Comparison of ENCODE assay signal across 1 cellular context in genomic region chr17:55433629-55434422, GRCh38.
TF ChIP-seq lines count a peak whose summit lies in the region.

No MANE protein-coding gene starts in this region.

TF ChIP-seq in HepG2, 621 proteins besides CTCF, POLR2A, EP300 and RAD21 (continued from another document and continues in another):
- TF ChIP-seq ZNF20 (CRISPR knock-in tag; IDR thresholded peaks at IDR 0.05) = peak; percentile 54; the same call in 1 of the 2 replicates
- TF ChIP-seq, protein P1, sequence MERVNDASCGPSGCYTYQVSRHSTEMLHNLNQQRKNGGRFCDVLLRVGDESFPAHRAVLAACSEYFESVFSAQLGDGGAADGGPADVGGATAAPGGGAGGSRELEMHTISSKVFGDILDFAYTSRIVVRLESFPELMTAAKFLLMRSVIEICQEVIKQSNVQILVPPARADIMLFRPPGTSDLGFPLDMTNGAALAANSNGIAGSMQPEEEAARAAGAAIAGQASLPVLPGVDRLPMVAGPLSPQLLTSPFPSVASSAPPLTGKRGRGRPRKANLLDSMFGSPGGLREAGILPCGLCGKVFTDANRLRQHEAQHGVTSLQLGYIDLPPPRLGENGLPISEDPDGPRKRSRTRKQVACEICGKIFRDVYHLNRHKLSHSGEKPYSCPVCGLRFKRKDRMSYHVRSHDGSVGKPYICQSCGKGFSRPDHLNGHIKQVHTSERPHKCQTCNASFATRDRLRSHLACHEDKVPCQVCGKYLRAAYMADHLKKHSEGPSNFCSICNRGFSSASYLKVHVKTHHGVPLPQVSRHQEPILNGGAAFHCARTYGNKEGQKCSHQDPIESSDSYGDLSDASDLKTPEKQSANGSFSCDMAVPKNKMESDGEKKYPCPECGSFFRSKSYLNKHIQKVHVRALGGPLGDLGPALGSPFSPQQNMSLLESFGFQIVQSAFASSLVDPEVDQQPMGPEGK (CRISPR knock-in tag; IDR thresholded peaks at IDR 0.05) = peak; percentile 62; the same call in 1 of the 2 replicates
- TF ChIP-seq HNF4G (IDR thresholded peaks at IDR 0.05; ENCODE audit: borderline replicate concordance, low read depth, low read length) = peak; percentile 92
- peak; percentile 82; the same call in 1 of the 2 replicates for TF ChIP-seq HNF4G (CRISPR knock-in tag; IDR thresholded peaks at IDR 0.05; ENCODE audit: borderline replicate concordance, low read depth)
- TF ChIP-seq ZNF335 (CRISPR knock-in tag; IDR thresholded peaks at IDR 0.05) = peak; percentile 74; the same call in 1 of the 2 replicates
- TF ChIP-seq ZNF670 (CRISPR knock-in tag; IDR thresholded peaks at IDR 0.05; ENCODE audit: borderline replicate concordance) = no peak
- TF ChIP-seq, protein P2, sequence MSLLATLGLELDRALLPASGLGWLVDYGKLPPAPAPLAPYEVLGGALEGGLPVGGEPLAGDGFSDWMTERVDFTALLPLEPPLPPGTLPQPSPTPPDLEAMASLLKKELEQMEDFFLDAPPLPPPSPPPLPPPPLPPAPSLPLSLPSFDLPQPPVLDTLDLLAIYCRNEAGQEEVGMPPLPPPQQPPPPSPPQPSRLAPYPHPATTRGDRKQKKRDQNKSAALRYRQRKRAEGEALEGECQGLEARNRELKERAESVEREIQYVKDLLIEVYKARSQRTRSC (CRISPR knock-in tag; IDR thresholded peaks at IDR 0.05; ENCODE audit: low read depth) = no peak
- TF ChIP-seq ZNF17 (CRISPR knock-in tag; IDR thresholded peaks at IDR 0.05) = no peak
- TF ChIP-seq EHMT2 (IDR thresholded peaks at IDR 0.05; ENCODE audit: borderline replicate concordance, low read depth, low read length) = peak; percentile 34; the same call in 1 of the 2 replicates
- no peak for TF ChIP-seq ZNF713 (CRISPR knock-in tag; IDR thresholded peaks at IDR 0.05)
- TF ChIP-seq ZNF501 (CRISPR knock-in tag; IDR thresholded peaks at IDR 0.05) = peak; percentile 20; the same call in 1 of the 2 replicates
- TF ChIP-seq ATF6 (CRISPR knock-in tag; conservative IDR thresholded peaks at IDR 0.05) = 0 out of 2 replicates have a peak, but pooled peaks have one; percentile 16
- no peak for TF ChIP-seq FOXJ3 (CRISPR knock-in tag; IDR thresholded peaks at IDR 0.05; ENCODE audit: borderline replicate concordance)
- TF ChIP-seq ZNF224 (CRISPR knock-in tag; IDR thresholded peaks at IDR 0.05) = peak; percentile 65; the same call in 1 of the 2 replicates
- TF ChIP-seq, protein P3, sequence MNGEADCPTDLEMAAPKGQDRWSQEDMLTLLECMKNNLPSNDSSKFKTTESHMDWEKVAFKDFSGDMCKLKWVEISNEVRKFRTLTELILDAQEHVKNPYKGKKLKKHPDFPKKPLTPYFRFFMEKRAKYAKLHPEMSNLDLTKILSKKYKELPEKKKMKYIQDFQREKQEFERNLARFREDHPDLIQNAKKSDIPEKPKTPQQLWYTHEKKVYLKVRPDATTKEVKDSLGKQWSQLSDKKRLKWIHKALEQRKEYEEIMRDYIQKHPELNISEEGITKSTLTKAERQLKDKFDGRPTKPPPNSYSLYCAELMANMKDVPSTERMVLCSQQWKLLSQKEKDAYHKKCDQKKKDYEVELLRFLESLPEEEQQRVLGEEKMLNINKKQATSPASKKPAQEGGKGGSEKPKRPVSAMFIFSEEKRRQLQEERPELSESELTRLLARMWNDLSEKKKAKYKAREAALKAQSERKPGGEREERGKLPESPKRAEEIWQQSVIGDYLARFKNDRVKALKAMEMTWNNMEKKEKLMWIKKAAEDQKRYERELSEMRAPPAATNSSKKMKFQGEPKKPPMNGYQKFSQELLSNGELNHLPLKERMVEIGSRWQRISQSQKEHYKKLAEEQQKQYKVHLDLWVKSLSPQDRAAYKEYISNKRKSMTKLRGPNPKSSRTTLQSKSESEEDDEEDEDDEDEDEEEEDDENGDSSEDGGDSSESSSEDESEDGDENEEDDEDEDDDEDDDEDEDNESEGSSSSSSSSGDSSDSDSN (CRISPR knock-in tag; IDR thresholded peaks at IDR 0.05) = no peak
- peak; percentile 31; the same call in 1 of the 2 replicates for TF ChIP-seq NR2C2 (CRISPR knock-in tag; IDR thresholded peaks at IDR 0.05; ENCODE audit: borderline replicate concordance)
- TF ChIP-seq ZNF362 (CRISPR knock-in tag; IDR thresholded peaks at IDR 0.05; ENCODE audit: borderline replicate concordance) = peak; percentile 4; the same call in 1 of the 2 replicates
- TF ChIP-seq PBX3 (CRISPR knock-in tag; IDR thresholded peaks at IDR 0.05; ENCODE audit: borderline replicate concordance) = no peak
- TF ChIP-seq AHR (CRISPR knock-in tag; IDR thresholded peaks at IDR 0.05) = no peak; the same call in 1 of the 2 replicates
- TF ChIP-seq, protein P4, sequence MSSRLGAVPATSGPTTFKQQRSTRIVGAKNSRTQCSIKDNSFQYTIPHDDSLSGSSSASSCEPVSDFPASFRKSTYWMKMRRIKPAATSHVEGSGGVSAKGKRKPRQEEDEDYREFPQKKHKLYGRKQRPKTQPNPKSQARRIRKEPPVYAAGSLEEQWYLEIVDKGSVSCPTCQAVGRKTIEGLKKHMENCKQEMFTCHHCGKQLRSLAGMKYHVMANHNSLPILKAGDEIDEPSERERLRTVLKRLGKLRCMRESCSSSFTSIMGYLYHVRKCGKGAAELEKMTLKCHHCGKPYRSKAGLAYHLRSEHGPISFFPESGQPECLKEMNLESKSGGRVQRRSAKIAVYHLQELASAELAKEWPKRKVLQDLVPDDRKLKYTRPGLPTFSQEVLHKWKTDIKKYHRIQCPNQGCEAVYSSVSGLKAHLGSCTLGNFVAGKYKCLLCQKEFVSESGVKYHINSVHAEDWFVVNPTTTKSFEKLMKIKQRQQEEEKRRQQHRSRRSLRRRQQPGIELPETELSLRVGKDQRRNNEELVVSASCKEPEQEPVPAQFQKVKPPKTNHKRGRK (CRISPR knock-in tag; IDR thresholded peaks at IDR 0.05) = no peak
- TF ChIP-seq ZNF337 (CRISPR knock-in tag; IDR thresholded peaks at IDR 0.05; ENCODE audit: borderline replicate concordance, low read depth) = no peak
- peak; percentile 93 for TF ChIP-seq GATAD2A (CRISPR knock-in tag; IDR thresholded peaks at IDR 0.05)
- no peak for TF ChIP-seq AGO2 (optimal IDR thresholded peaks at IDR 0.05; ENCODE audit: low read depth, low read length)
- peak; percentile 91 for TF ChIP-seq HMG20B (CRISPR knock-in tag; conservative IDR thresholded peaks at IDR 0.05)
- peak; percentile 64; the same call in 1 of the 2 replicates for TF ChIP-seq ZNF543 (CRISPR knock-in tag; IDR thresholded peaks at IDR 0.05)
- peak; percentile 55; the same call in 1 of the 2 replicates for TF ChIP-seq CREM (IDR thresholded peaks at IDR 0.05)
- no peak for TF ChIP-seq CREM (CRISPR knock-in tag; IDR thresholded peaks at IDR 0.05)
- 0 out of 2 replicates have a peak, but pooled peaks have one; percentile 43 for TF ChIP-seq GTF2F1 (IDR thresholded peaks at IDR 0.05; ENCODE audit: low read length)
- TF ChIP-seq, protein P5, sequence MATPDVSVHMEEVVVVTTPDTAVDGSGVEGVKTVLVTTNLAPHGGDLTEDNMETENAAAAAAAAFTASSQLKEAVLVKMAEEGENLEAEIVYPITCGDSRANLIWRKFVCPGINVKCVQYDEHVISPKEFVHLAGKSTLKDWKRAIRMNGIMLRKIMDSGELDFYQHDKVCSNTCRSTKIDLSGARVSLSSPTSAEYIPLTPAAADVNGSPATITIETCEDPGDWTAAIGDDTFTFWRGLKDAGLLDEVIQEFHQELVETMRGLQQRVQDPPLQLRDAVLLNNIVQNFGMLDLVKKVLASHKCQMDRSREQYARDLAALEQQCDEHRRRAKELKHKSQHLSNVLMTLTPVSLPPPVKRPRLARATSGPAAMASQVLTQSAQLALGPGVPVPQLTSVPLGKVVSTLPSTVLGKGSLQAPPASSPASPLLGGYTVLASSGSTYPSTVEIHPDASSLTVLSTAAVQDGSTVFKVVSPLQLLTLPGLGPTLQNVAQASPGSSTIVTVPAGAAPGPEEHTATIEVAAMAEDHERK (CRISPR knock-in tag; IDR thresholded peaks at IDR 0.05; ENCODE audit: low read depth) = no peak
- TF ChIP-seq ARNTL (CRISPR knock-in tag; IDR thresholded peaks at IDR 0.05) = 0 out of 2 replicates have a peak, but pooled peaks have one; percentile 31
- no peak for TF ChIP-seq RELA (CRISPR knock-in tag; IDR thresholded peaks at IDR 0.05)
- TF ChIP-seq POLR2G (IDR thresholded peaks at IDR 0.05; ENCODE audit: low read depth, low read length) = peak; percentile 83
- TF ChIP-seq ZNF839 (CRISPR knock-in tag; IDR thresholded peaks at IDR 0.05; ENCODE audit: borderline replicate concordance) = no peak
- TF ChIP-seq CREB3 (CRISPR knock-in tag; IDR thresholded peaks at IDR 0.05) = no peak
- TF ChIP-seq PAX8 (CRISPR knock-in tag; IDR thresholded peaks at IDR 0.05; ENCODE audit: borderline replicate concordance) = 0 out of 2 replicates have a peak, but pooled peaks have one; percentile 56
- TF ChIP-seq, protein P6, sequence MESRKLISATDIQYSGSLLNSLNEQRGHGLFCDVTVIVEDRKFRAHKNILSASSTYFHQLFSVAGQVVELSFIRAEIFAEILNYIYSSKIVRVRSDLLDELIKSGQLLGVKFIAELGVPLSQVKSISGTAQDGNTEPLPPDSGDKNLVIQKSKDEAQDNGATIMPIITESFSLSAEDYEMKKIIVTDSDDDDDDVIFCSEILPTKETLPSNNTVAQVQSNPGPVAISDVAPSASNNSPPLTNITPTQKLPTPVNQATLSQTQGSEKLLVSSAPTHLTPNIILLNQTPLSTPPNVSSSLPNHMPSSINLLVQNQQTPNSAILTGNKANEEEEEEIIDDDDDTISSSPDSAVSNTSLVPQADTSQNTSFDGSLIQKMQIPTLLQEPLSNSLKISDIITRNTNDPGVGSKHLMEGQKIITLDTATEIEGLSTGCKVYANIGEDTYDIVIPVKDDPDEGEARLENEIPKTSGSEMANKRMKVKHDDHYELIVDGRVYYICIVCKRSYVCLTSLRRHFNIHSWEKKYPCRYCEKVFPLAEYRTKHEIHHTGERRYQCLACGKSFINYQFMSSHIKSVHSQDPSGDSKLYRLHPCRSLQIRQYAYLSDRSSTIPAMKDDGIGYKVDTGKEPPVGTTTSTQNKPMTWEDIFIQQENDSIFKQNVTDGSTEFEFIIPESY (CRISPR knock-in tag; IDR thresholded peaks at IDR 0.05) = no peak
- peak; percentile 53; the same call in 1 of the 2 replicates for TF ChIP-seq ZMYM4 (CRISPR knock-in tag; IDR thresholded peaks at IDR 0.05)
- no peak; the same call in 1 of the 2 replicates for TF ChIP-seq TBX3 (IDR thresholded peaks at IDR 0.05; ENCODE audit: borderline replicate concordance)
- TF ChIP-seq SAP130 (CRISPR knock-in tag; IDR thresholded peaks at IDR 0.05; ENCODE audit: low read depth) = peak; percentile 67
- TF ChIP-seq TCF7L2 (IDR thresholded peaks at IDR 0.05; ENCODE audit: low read depth, low read length) = no peak
- TF ChIP-seq, protein P7, sequence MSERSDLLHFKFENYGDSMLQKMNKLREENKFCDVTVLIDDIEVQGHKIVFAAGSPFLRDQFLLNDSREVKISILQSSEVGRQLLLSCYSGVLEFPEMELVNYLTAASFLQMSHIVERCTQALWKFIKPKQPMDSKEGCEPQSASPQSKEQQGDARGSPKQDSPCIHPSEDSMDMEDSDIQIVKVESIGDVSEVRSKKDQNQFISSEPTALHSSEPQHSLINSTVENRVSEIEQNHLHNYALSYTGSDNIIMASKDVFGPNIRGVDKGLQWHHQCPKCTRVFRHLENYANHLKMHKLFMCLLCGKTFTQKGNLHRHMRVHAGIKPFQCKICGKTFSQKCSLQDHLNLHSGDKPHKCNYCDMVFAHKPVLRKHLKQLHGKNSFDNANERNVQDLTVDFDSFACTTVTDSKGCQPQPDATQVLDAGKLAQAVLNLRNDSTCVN (CRISPR knock-in tag; IDR thresholded peaks at IDR 0.05; ENCODE audit: borderline replicate concordance) = 0 out of 2 replicates have a peak, but pooled peaks have one; percentile 37
- TF ChIP-seq ZNF569 (CRISPR knock-in tag; IDR thresholded peaks at IDR 0.05; ENCODE audit: borderline replicate concordance) = no peak
- TF ChIP-seq RARA (CRISPR knock-in tag; IDR thresholded peaks at IDR 0.05) = peak; percentile 60
- peak; percentile 87 for TF ChIP-seq FOXA3 (CRISPR knock-in tag; IDR thresholded peaks at IDR 0.05)
- 0 out of 2 replicates have a peak, but pooled peaks have one; percentile 34 for TF ChIP-seq FLYWCH1 (CRISPR knock-in tag; IDR thresholded peaks at IDR 0.05)
- TF ChIP-seq ZNF432 (CRISPR knock-in tag; IDR thresholded peaks at IDR 0.05; ENCODE audit: borderline replicate concordance) = no peak
- TF ChIP-seq ZNF530 (CRISPR knock-in tag; IDR thresholded peaks at IDR 0.05; ENCODE audit: low read depth) = no peak
- TF ChIP-seq ZSCAN21 (CRISPR knock-in tag; IDR thresholded peaks at IDR 0.05; ENCODE audit: borderline replicate concordance) = 0 out of 2 replicates have a peak, but pooled peaks have one; percentile 40
- TF ChIP-seq TBX2 (CRISPR knock-in tag; IDR thresholded peaks at IDR 0.05; ENCODE audit: borderline replicate concordance) = peak; percentile 56; the same call in 1 of the 2 replicates
